In the genomic region with DNA sequence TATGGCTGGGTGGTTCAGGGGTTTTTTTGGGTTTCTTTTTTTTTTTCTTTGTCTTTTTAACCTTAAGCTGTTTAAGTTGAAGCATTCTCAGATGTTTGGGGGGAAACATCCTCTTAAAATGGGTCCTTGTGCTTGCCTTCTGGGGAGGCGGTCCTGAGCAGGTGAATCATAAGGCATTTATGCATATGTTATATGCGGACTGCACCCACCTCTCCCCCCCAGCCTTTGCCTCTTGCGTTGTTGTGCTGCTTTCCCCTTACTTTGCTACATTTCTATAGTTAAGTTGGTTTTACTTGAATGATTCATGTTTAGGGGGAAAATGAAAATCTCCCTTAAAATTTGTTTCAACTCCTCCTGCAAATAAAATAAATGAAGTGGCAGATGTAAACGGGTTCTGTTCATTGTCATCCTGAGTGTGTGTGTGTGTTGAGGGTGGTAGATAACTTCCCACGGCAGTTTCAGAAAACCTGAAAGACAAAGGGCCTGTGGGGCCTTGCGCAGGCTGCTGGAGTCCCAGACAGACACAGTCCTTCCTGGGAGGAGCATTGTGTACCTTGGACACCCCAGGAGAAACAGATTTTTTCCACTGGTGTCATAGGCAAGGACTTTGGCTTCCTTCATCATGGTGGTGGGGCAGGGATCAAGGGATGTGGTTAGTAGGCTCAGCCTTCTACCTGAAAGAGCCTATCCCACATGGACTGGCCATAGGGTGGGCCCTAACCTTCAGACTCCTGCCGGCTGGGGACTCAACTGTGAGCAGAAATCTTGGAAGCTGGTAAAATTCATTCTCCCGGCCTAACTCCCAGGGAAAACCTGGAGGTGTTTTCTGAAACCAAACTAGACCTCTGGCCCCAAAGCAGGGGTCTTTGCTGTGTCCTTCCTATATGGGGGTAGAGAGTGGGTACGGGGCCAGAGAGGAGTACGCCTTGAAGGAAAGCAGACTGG, we compare ENCODE assay signal across 9 cellular contexts. TPM values are rescaled to one million over a fixed set of nuclear protein-coding genes. Genes with fewer than 3 reads are reported as not detected.
DNase-seq lines count a peak whose midpoint lies in the region; ATAC-seq and TF ChIP-seq lines count a peak whose summit lies in the region.
"Had no signal": no experiment of that assay in that cellular context is flagged by ENCODE, and none has a peak within 500 bp of the region (broad histone marks: within the 10 kb centered on the region; RNA-seq: fewer than 3 reads in every experiment).

No MANE protein-coding gene starts in this region.

- dilution Hi-C loops in mammary epithelial cell (cut with HindIII; ENCODE audit: low sequenced_read_pairs), result loop anchor here (5.0 kb wide), 1 partner anchor 32 kb away; no protein-coding TSS in a partner anchor

- H3K27me3 Mint-ChIP-seq in nephron progenitor cell (ENCODE audit: low read depth, poor library complexity), result no peaks in the 10 kb centered on the region

- peaks cover 4 to 70% (median 48%) of the 10 kb centered on the region in 11 experiments; a peak in 21 of 22 replicates for H4K20me1 ChIP-seq in BLaER1 treated with 17β-estradiol and CSF1 and Interleukin-3, amounts not matched to agents 10 nM and 100 nM
- no peaks in the 10 kb centered on the region for H4K20me1 ChIP-seq in mammary epithelial cell (ENCODE audit: insufficient read depth, low read length)

- H3K9me3 Mint-ChIP-seq in nephron progenitor cell, result no peaks in the 10 kb centered on the region

- DNase-seq in NT2/D1 (ENCODE audit: low read depth, low spot score) (no peak), mammary epithelial cell (peak; percentile 30), nephron progenitor cell (no peak), Ammon's horn (ENCODE audit: low spot score) (no peak), omental fat pad (ENCODE audit: low spot score) (no peak), NCI-H2171 (lab: John Stamatoyannopoulos, UW) (no peak), posterior vena cava (ENCODE audit: low spot score) (no peak)
- DNase-seq: DMS 273 treated with DMSO at 0.1 percent for 48 hours had no signal

- peaks cover 26% of the 10 kb centered on the region for H3K4me1 Mint-ChIP-seq in nephron progenitor cell

- H3K9me3 ChIP-seq in BLaER1 treated with 17β-estradiol and CSF1 and Interleukin-3, amounts not matched to agents 10 nM and 100 nM (replicated peaks in 1 of 11), result no peaks in the 10 kb centered on the region
- no peaks in the 10 kb centered on the region for H3K9me3 ChIP-seq in NT2/D1 (ENCODE audit: insufficient read depth, low read length)
- no peaks in the 10 kb centered on the region for H3K9me3 ChIP-seq in mammary epithelial cell (replicated peaks; ENCODE audit: insufficient read depth, low read length)

- peaks cover 24 to 76% (median 41%) of the 10 kb centered on the region in 10 experiments for H3K4me1 ChIP-seq in BLaER1 treated with 17β-estradiol and CSF1 and Interleukin-3, amounts not matched to agents 10 nM and 100 nM
- H3K4me1 ChIP-seq in NT2/D1 (ENCODE audit: insufficient read depth, insufficient read length) (peaks cover 9% of the 10 kb centered on the region), mammary epithelial cell (ENCODE audit: insufficient read depth, low read length) (peaks cover 36% of the 10 kb centered on the region)

- WGBS in mammary epithelial cell (ENCODE audit: low coverage, missing lambda C conversion rate), result 80% methylated on average over 9 of the region's 10 CpGs

- ATAC-seq in omental fat pad (ENCODE audit: low FRiP score), result no peak

- TSS peak; percentile 48 for BruUV-seq in mammary epithelial cell (replicated peaks; lab: Mats Ljungman, UMichigan)

- CTCF ChIA-PET in mammary epithelial cell (lab: Charles Lee; ENCODE audit: low non-redundant PET), result interaction anchor here (0.5 kb wide), 1 partner anchor 61 kb away, joined by 6 read pairs; no protein-coding TSS in a partner anchor

- TF ChIP-seq CTCF in mammary epithelial cell (conservative IDR thresholded peaks at IDR 0.05 in 1 of 2, IDR thresholded peaks at IDR 0.05 in 1 of 2; ENCODE audit: extremely low read depth in 1 of 2, insufficient read depth in 1 of 2, low read depth in 1 of 2, low read length in 2 of 2) (no peak), nephron progenitor cell (IDR thresholded peaks at IDR 0.05) (no peak), omental fat pad (IDR thresholded peaks at IDR 0.05) (no peak)

- no peaks in the 10 kb centered on the region for H3K27me3 ChIP-seq in BLaER1 treated with 17β-estradiol and CSF1 and Interleukin-3, amounts not matched to agents 10 nM and 100 nM
- H3K27me3 ChIP-seq in NT2/D1 (ENCODE audit: insufficient read depth, insufficient read length) (no peaks in the 10 kb centered on the region), mammary epithelial cell (ENCODE audit: insufficient read depth, low read length) (no peaks in the 10 kb centered on the region)

- peak overlapping the region in 2 of 10 experiments; percentile 71 to 74; a peak in 1 of 20 replicates for H3K4me3 ChIP-seq in BLaER1 treated with 17β-estradiol and CSF1 and Interleukin-3, amounts not matched to agents 10 nM and 100 nM
- peak overlapping the region; percentile 89 for H3K4me3 ChIP-seq in NT2/D1 (ENCODE audit: insufficient read length, low read depth)
- H3K4me3 ChIP-seq in mammary epithelial cell (replicated peaks in 1 of 3; ENCODE audit: insufficient read depth in 1 of 3, low read depth in 2 of 3, low read length in 3 of 3), result no peak overlapping the region

- H3K9ac ChIP-seq in BLaER1 treated with 17β-estradiol and CSF1 and Interleukin-3, amounts not matched to agents 10 nM and 100 nM, result peak overlapping the region in 6 of 11 experiments; percentile 70 to 78 (median 76); a peak in 6 of 22 replicates
- H3K9ac ChIP-seq in NT2/D1 (ENCODE audit: insufficient read length, low read depth) (peak overlapping the region; percentile 93), mammary epithelial cell (ENCODE audit: insufficient read depth, low read length) (peak overlapping the region; percentile 9)

- H3K27ac Mint-ChIP-seq in nephron progenitor cell, result peak overlapping the region; percentile 31

- peaks cover 42% of the 10 kb centered on the region for H3K79me2 ChIP-seq in mammary epithelial cell (ENCODE audit: insufficient read depth, low read length)

- H3K27ac ChIP-seq in BLaER1 treated with 17β-estradiol and CSF1 and Interleukin-3, amounts not matched to agents 10 nM and 100 nM, result 0 out of 22 replicates have a peak overlapping the region, but pooled peaks of 3 of the 11 experiments have one; percentile 33 to 66 (median 38)
- H3K27ac ChIP-seq in mammary epithelial cell (ENCODE audit: insufficient read depth, low read depth, low read length), result peak overlapping the region; percentile 82

- no peak overlapping the region for H2AFZ ChIP-seq in mammary epithelial cell (ENCODE audit: low read depth, low read length)

- peak overlapping the region; percentile 95 to 100 (median 100); a peak in 19 of 22 replicates for H3K4me2 ChIP-seq in BLaER1 treated with 17β-estradiol and CSF1 and Interleukin-3, amounts not matched to agents 10 nM and 100 nM
- peak overlapping the region; percentile 76 for H3K4me2 ChIP-seq in mammary epithelial cell (ENCODE audit: insufficient read depth, low read depth, low read length)

- H3K4me3 Mint-ChIP-seq in nephron progenitor cell, result peak overlapping the region; percentile 91

- peaks cover 39 to 58% (median 52%) of the 10 kb centered on the region in 11 experiments for H3K36me3 ChIP-seq in BLaER1 treated with 17β-estradiol and CSF1 and Interleukin-3, amounts not matched to agents 10 nM and 100 nM
- peaks cover 72% of the 10 kb centered on the region for H3K36me3 ChIP-seq in NT2/D1 (ENCODE audit: insufficient read depth, insufficient read length, low read length)
- peaks cover 23% of the 10 kb centered on the region for H3K36me3 ChIP-seq in mammary epithelial cell (ENCODE audit: insufficient read depth, low read length)

- intact Hi-C loops in mammary epithelial cell (cut with micrococcal nuclease) (no loop called here), posterior vena cava (cut with DNase I) (loop anchor here in 1 of 2 donors (5.0 kb wide), 1 partner anchor 62 kb away; no protein-coding TSS in a partner anchor)

- in situ Hi-C loops in mammary epithelial cell (cut with MboI; ENCODE audit: low sequenced_read_pairs in 2 of 2), result no loop called here

- peaks cover 50% of the 10 kb centered on the region for H3K36me3 Mint-ChIP-seq in nephron progenitor cell (ENCODE audit: low read depth)

RNA-seq across cellular contexts. Expression of a gene that starts 0.9 kb away (rescaled TPM):
- total RNA-seq in mammary epithelial cell, result 10 to 100 TPM in 1 of 2 donors, 1 to 10 TPM in 1; 7.8 to 26.0 TPM
- polyA plus RNA-seq in mammary epithelial cell, result 6.3 TPM
- polyA minus RNA-seq in mammary epithelial cell, result 6.4 TPM
- total RNA-seq in omental fat pad, result 1 to 10 TPM in 2 of 4 donors, under 1 TPM in 2; 0.63 to 3.1 (median 1.4) TPM
- 1 to 10 TPM; 1.6 to 2.8 TPM for total RNA-seq in posterior vena cava

RNA-seq across cellular contexts. Expression of a gene that starts 18.2 kb away (rescaled TPM):
- 1 to 10 TPM; 9.2 to 10.0 TPM for total RNA-seq in mammary epithelial cell
- 1.9 TPM for polyA plus RNA-seq in mammary epithelial cell
- polyA minus RNA-seq in mammary epithelial cell, result not detected
- total RNA-seq in omental fat pad, result 100 to 1,000 TPM in 1 of 4 donors, 10 to 100 TPM in 3; 40.6 to 107 (median 52.4) TPM
- 10 to 100 TPM; 38.0 to 39.5 TPM for total RNA-seq in posterior vena cava

Comparison
In these comparisons a context has a peak if more than half of its experiments do, and no peak if none do; other contexts are left out.
1. H3K9ac ChIP-seq: peak in every context shown above with its lines; median percentile 93 in NT2/D1; 76 in BLaER1 treated with 17β-estradiol and CSF1 and Interleukin-3, amounts not matched to agents 10 nM and 100 nM; 9 in mammary epithelial cell.